26 cellular contexts compared by ENCODE assay signal in genomic region chr12:64268409-64268808, GRCh38. TPM values are rescaled to one million over a fixed set of nuclear protein-coding genes. Genes with fewer than 3 reads are reported as not detected.
DNase-seq lines count a peak whose midpoint lies in the region; ATAC-seq, FAIRE-seq and TF ChIP-seq lines count a peak whose summit lies in the region.
"Had no signal": no experiment of that assay in that cellular context is flagged by ENCODE, and none has a peak within 500 bp of the region (broad histone marks: within the 10 kb centered on the region; RNA-seq: fewer than 3 reads in every experiment).

No MANE protein-coding gene starts in this region.

- no peaks in the 10 kb centered on the region for H4K20me1 ChIP-seq in K562 (replicated peaks; ENCODE audit: control insufficient read depth, insufficient read depth, low read length)
- H4K20me1 ChIP-seq: BLaER1 treated with 17β-estradiol and CSF1 and Interleukin-3, amounts not matched to agents 10 nM and 100 nM had no signal

- 0% methylated on average over 2 of the region's 2 CpGs for WGBS in K562 (ENCODE audit: insufficient coverage, low coverage, missing lambda C conversion rate)

- H3K4me2 ChIP-seq in K562 (ENCODE audit: insufficient read depth, low read length), result no peak overlapping the region
- H3K4me2 ChIP-seq: BLaER1 treated with 17β-estradiol and CSF1 and Interleukin-3, amounts not matched to agents 10 nM and 100 nM; GM23338 had no signal

- no peak overlapping the region for H3K4me3 ChIP-seq in K562
- H3K4me3 ChIP-seq: BLaER1 treated with 17β-estradiol and CSF1 and Interleukin-3, amounts not matched to agents 10 nM and 100 nM; GM12878; GM23338 had no signal

- no peaks in the 10 kb centered on the region for H3K36me3 Mint-ChIP-seq in activated naive CD4-positive, alpha-beta T cell treated with anti-CD3 and anti-CD28 coated beads, Interleukin-2, amount 50 U/mL, for 72 hours
- H3K36me3 Mint-ChIP-seq: CD14-positive monocyte; CD8-positive, alpha-beta memory T cell had no signal

- POLR2A ChIA-PET in K562 (lab: Yijun Ruan, JAX), result interaction anchor here (0.6 kb wide), 1 partner anchor 12 kb away, joined by 3 read pairs; no protein-coding TSS in a partner anchor

- DNase-seq in SIG-M5 treated with dmso at 0.1 percent for 504 hours (lab: John Stamatoyannopoulos, UW; ENCODE audit: unreplicated experiment) (peak; percentile 10), SIG-M5 (lab: John Stamatoyannopoulos, UW) (no peak), NOMO-1 treated with dmso at 0.1 percent for 144 hours (lab: John Stamatoyannopoulos, UW; ENCODE audit: unreplicated experiment) (peak; percentile 21), K562 (ENCODE audit: extremely low read depth in 1 of 4, low spot score in 3 of 4) (no peak), T-helper 9 cell (no peak), activated T-cell treated with anti-CD3 and anti-CD28 coated beads for 4 hours (no peak)
- DNase-seq in activated naive CD4-positive, alpha-beta T cell treated with anti-CD3 and anti-CD28 coated beads, Interleukin-2, amount 50 U/mL, for 72 hours (ENCODE audit: low spot score in 2 of 2), result no peak
- DNase-seq: ACHN; AML-193; BE2C; CD4-positive, alpha-beta T cell; CD8-positive, alpha-beta memory T cell; DMS 273 treated with DMSO at 0.1 percent for 48 hours; EL; GDM1; H9 had no signal

- no peak for TF ChIP-seq RAD21 in K562 (CRISPR knock-in tag; conservative IDR thresholded peaks at IDR 0.05 in 1 of 2, IDR thresholded peaks at IDR 0.05 in 1 of 2)

- TF ChIP-seq CTCF in K562 (IDR thresholded peaks at IDR 0.05 in 2 of 3, conservative IDR thresholded peaks at IDR 0.05 in 1 of 3; ENCODE audit: insufficient read depth in 2 of 3, low read depth in 1 of 3, low read length in 3 of 3), result no peak

- H3K79me2 ChIP-seq in K562 (ENCODE audit: control insufficient read depth, insufficient read depth, low read length), result no peaks in the 10 kb centered on the region

- H3K27me3 ChIP-seq in K562 (ENCODE audit: control insufficient read depth in 2 of 2, insufficient read depth in 2 of 2, low read length in 2 of 2), result peaks cover 11 to 33% of the 10 kb centered on the region in 2 experiments; a peak in 4 of 5 replicates
- H3K27me3 ChIP-seq: BLaER1 treated with 17β-estradiol and CSF1 and Interleukin-3, amounts not matched to agents 10 nM and 100 nM had no signal

- TF ChIP-seq EP300 in K562 (IDR thresholded peaks at IDR 0.05; ENCODE audit: low read length), result no peak

- no peak overlapping the region for H3K9ac ChIP-seq in K562 (ENCODE audit: insufficient read depth in 1 of 2, low read depth in 2 of 2, low read length in 2 of 2)
- H3K9ac ChIP-seq: BLaER1 treated with 17β-estradiol and CSF1 and Interleukin-3, amounts not matched to agents 10 nM and 100 nM had no signal

- in situ Hi-C loops in K562 (cut with MboI), result loop anchor here (5.0 to 25.0 kb wide), 2 partner anchors 49 to 856 kb away; no protein-coding TSS in a partner anchor

- no peaks in the 10 kb centered on the region for H3K9me1 ChIP-seq in K562 (ENCODE audit: control insufficient read depth, insufficient read depth, low read length)

- H2AFZ ChIP-seq in K562 (ENCODE audit: low read depth, low read length), result no peak overlapping the region
- H2AFZ ChIP-seq: GM23338 had no signal

- no peak for FAIRE-seq in K562 (lab: Jason Lieb, UNC)
- FAIRE-seq: A204.1, D721Med, GM12878, GM19239 had no signal

- H3K36me3 ChIP-seq in K562 (ENCODE audit: control insufficient read depth, insufficient read depth, low read length), result no peaks in the 10 kb centered on the region
- H3K36me3 ChIP-seq: BE2C; BLaER1 treated with 17β-estradiol and CSF1 and Interleukin-3, amounts not matched to agents 10 nM and 100 nM had no signal

- intact Hi-C loops in K562 (cut with micrococcal nuclease), result no loop called here

- H3K27ac Mint-ChIP-seq in activated naive CD4-positive, alpha-beta T cell treated with anti-CD3 and anti-CD28 coated beads, Interleukin-2, amount 50 U/mL, for 72 hours, result no peak overlapping the region
- H3K27ac Mint-ChIP-seq: CD14-positive monocyte; CD4-positive, alpha-beta T cell; GM23338; H9 had no signal

- no peak for TF ChIP-seq POLR2A in K562 (conservative IDR thresholded peaks at IDR 0.05)

- no peaks in the 10 kb centered on the region for H3K9me3 Mint-ChIP-seq in activated naive CD4-positive, alpha-beta T cell treated with anti-CD3 and anti-CD28 coated beads, Interleukin-2, amount 50 U/mL, for 72 hours
- H3K9me3 Mint-ChIP-seq: CD14-positive monocyte; CD4-positive, alpha-beta T cell; CD8-positive, alpha-beta memory T cell; GM23338; H9 had no signal

- no peak overlapping the region for H3K27ac ChIP-seq in K562 (ENCODE audit: extremely low read depth, low read depth, low read length)
- H3K27ac ChIP-seq: 22Rv1; BLaER1 treated with 17β-estradiol and CSF1 and Interleukin-3, amounts not matched to agents 10 nM and 100 nM had no signal

- BruUV-seq in K562 (replicated peaks; lab: Mats Ljungman, UMichigan), result no TSS peak

- CTCF ChIA-PET in K562 (lab: Yijun Ruan, JAX; ENCODE audit: low intra/inter-chr PET ratio), result no interaction called here

- ATAC-seq in K562 (no peak), HG02642 (IDR thresholded peaks at IDR 0.05; ENCODE audit: poor library complexity, unreplicated experiment) (no peak)
- ATAC-seq in activated naive CD4-positive, alpha-beta T cell treated with anti-CD3 and anti-CD28 coated beads, Interleukin-2, amount 50 U/mL, for 72 hours, result no peak
- ATAC-seq: GM12878, GM23338, HCT116 had no signal

- H3K9me3 ChIP-seq in K562 (replicated peaks; ENCODE audit: control insufficient read depth, insufficient read depth, low read depth, low read length), result no peaks in the 10 kb centered on the region
- H3K9me3 ChIP-seq: BE2C; BLaER1 treated with 17β-estradiol and CSF1 and Interleukin-3, amounts not matched to agents 10 nM and 100 nM had no signal

- no peaks in the 10 kb centered on the region for H3K4me1 ChIP-seq in K562 (replicated peaks in 1 of 2; ENCODE audit: control insufficient read depth in 2 of 2, insufficient read depth in 2 of 2, low read length in 2 of 2)
- H3K4me1 ChIP-seq: BE2C; BLaER1 treated with 17β-estradiol and CSF1 and Interleukin-3, amounts not matched to agents 10 nM and 100 nM had no signal

TF ChIP-seq in K562, 482 proteins besides CTCF, POLR2A, EP300 and RAD21 (continues in another document):
- no peak for TF ChIP-seq TCF15 (CRISPR knock-in tag; IDR thresholded peaks at IDR 0.05)
- no peak for TF ChIP-seq PRPF4 (IDR thresholded peaks at IDR 0.05; ENCODE audit: insufficient read depth, low read depth, low read length, poor library complexity, severe bottlenecking)
- no peak for TF ChIP-seq AFF1 (IDR thresholded peaks at IDR 0.05; ENCODE audit: low read depth in 1 of 2, partially characterized antibody in 2 of 2)

RNA-seq across cellular contexts. Expression of gene KICS2, which starts 46.3 kb away (rescaled TPM):
- total RNA-seq in K562 (2011; cell fraction: chromatin; rRNA removed; ENCODE audit: low replicate concordance), result 11.2 and 14.4 TPM in 2 replicates
- total RNA-seq in K562 (2011; cell fraction: nucleolus; rRNA removed), result 14.0 and 18.4 TPM in 2 replicates
- 17.7 and 19.8 TPM in 2 replicates for total RNA-seq in K562 (2011; cell fraction: nucleoplasm; rRNA removed)
- total RNA-seq in K562 (2014; rRNA removed) (5.6 and 7.1 TPM in 2 replicates), K562 (2014; rRNA removed; fragmentation: Illumina TruSeq; extraction: Trizol) (4.7 and 5.5 TPM in 2 replicates), K562 (2015; rRNA removed; fragmentation: Illumina TruSeq; extraction: Trizol) (4.7 and 5.4 TPM in 2 replicates), K562 (2021) (5.8 and 6.7 TPM in 2 replicates)
- polyA plus RNA-seq in K562 (2011; rRNA removed) (6.4 and 7.2 TPM in 2 replicates), K562 (2014; fragmentation: Illumina TruSeq; extraction: Trizol) (6.1 and 6.4 TPM in 2 replicates), K562 (2014; fragmentation: Nextera tagmentation; extraction: Ambion mirVana) (1 to 10 TPM; 2.3 to 3.0 TPM), K562 (2014; rRNA removed) (4.9 and 11.4 TPM in 2 replicates)
- 5.5 and 5.7 TPM in 2 replicates for polyA plus RNA-seq in K562 (2011; cell fraction: cytosol; rRNA removed)
- 8.9 and 9.1 TPM in 2 replicates for polyA plus RNA-seq in K562 (2011; cell fraction: nucleus; rRNA removed)
- 2.7 and 4.1 TPM in 2 replicates for polyA plus RNA-seq in K562 (2012)
- 8.9 and 11.0 TPM in 2 replicates for polyA minus RNA-seq in K562 (2011; rRNA and poly(A)+ RNA removed)
- 3.4 and 6.1 TPM in 2 replicates for polyA minus RNA-seq in K562 (2011; cell fraction: cytosol; rRNA and poly(A)+ RNA removed)
- 18.2 and 21.1 TPM in 2 replicates for polyA minus RNA-seq in K562 (2011; cell fraction: nucleus; rRNA and poly(A)+ RNA removed)
- total RNA-seq in activated naive CD4-positive, alpha-beta T cell treated with anti-CD3 and anti-CD28 coated beads, Interleukin-2, amount 50 U/mL, for 72 hours, result 10 to 100 TPM; 12.9 to 13.5 TPM

Comparison
In these comparisons a context has a peak if more than half of its experiments do, and no peak if none do; other contexts are left out.
1. DNase-seq: peak in SIG-M5 treated with dmso at 0.1 percent for 504 hours (single experiment) and NOMO-1 treated with dmso at 0.1 percent for 144 hours (single experiment); none in SIG-M5 (single experiment), K562 (0 of 4), activated naive CD4-positive, alpha-beta T cell treated with anti-CD3 and anti-CD28 coated beads, Interleukin-2, amount 50 U/mL, for 72 hours (0 of 2), T-helper 9 cell (single experiment) and activated T-cell treated with anti-CD3 and anti-CD28 coated beads for 4 hours (single experiment).